Comparison of ENCODE assay signal across 8 cellular contexts in genomic region chr3:14948609-14949038, GRCh38. TPM values are rescaled to one million over a fixed set of nuclear protein-coding genes. Genes with fewer than 3 reads are reported as not detected.
DNase-seq lines count a peak whose midpoint lies in the region; ATAC-seq, FAIRE-seq and TF ChIP-seq lines count a peak whose summit lies in the region.

No MANE protein-coding gene starts in this region.

- H3K36me3 ChIP-seq in heart right ventricle: peaks cover 0 to 25% (median 17%) of the 10 kb centered on the region in 9 donors
- peaks cover 13% of the 10 kb centered on the region for H3K36me3 ChIP-seq in astrocyte (ENCODE audit: insufficient read depth, low read length)
- H3K36me3 ChIP-seq in aorta (ENCODE audit: control insufficient read depth in 1 of 2, insufficient read depth in 2 of 2, low read length in 1 of 2): no peaks in the 10 kb centered on the region

- H3K27ac Mint-ChIP-seq in astrocyte (ENCODE audit: unreplicated experiment) (peak overlapping the region; percentile 84), memory B cell (peak overlapping the region; percentile 100)

- peak overlapping the region; percentile 100 for H3K4me2 ChIP-seq in astrocyte (ENCODE audit: low read length)

- H3K27ac ChIP-seq in heart right ventricle (peak overlapping the region; percentile 42 to 100 (median 98)), astrocyte (ENCODE audit: low read depth, low read length) (peak overlapping the region; percentile 81), aorta (ENCODE audit: low read depth in 1 of 2, low read length in 2 of 2) (peak overlapping the region; percentile 38 to 72)

- H3K27me3 Mint-ChIP-seq in astrocyte (ENCODE audit: low read depth, unreplicated experiment): no peaks in the 10 kb centered on the region
- no peaks in the 10 kb centered on the region for H3K27me3 Mint-ChIP-seq in memory B cell

- H3K4me3 ChIP-seq in heart right ventricle (peak overlapping the region; percentile 26 to 96 (median 82)), astrocyte (ENCODE audit: insufficient read depth, low read depth, low read length) (peak overlapping the region; percentile 90), aorta (ENCODE audit: low read length in 2 of 2) (peak overlapping the region; percentile 60 to 96)

- no peaks in the 10 kb centered on the region for H3K9me3 Mint-ChIP-seq in astrocyte (ENCODE audit: unreplicated experiment)
- H3K9me3 Mint-ChIP-seq in memory B cell: no peaks in the 10 kb centered on the region

- H3K4me3 Mint-ChIP-seq in astrocyte (ENCODE audit: unreplicated experiment) (peak overlapping the region; percentile 95), memory B cell (peak overlapping the region; percentile 100)

- WGBS in heart right ventricle, 2 donors: 3 to 4% methylated on average over 21 to 26 of the region's 26 CpGs
- WGBS in aorta, 2 donors: 0 to 1% methylated on average over 24 to 26 of the region's 26 CpGs

- H3K36me3 Mint-ChIP-seq in astrocyte (ENCODE audit: low read depth, unreplicated experiment) (peaks cover 7% of the 10 kb centered on the region), memory B cell (peaks cover 9% of the 10 kb centered on the region)

- H3K4me1 ChIP-seq in heart right ventricle (peaks cover 11 to 55% (median 35%) of the 10 kb centered on the region in 9 donors), astrocyte (ENCODE audit: insufficient read depth, low read length) (peaks cover 14% of the 10 kb centered on the region), aorta (ENCODE audit: control insufficient read depth in 1 of 2, insufficient read depth in 2 of 2, low read length in 2 of 2) (peaks cover 0 to 9% of the 10 kb centered on the region in 2 donors)

- H2AFZ ChIP-seq in astrocyte (ENCODE audit: low read depth, low read length): peak overlapping the region; percentile 89

- FAIRE-seq in astrocyte (lab: Jason Lieb, UNC): no peak

- H3K9ac ChIP-seq in astrocyte (ENCODE audit: low read length): peak overlapping the region; percentile 90

- H3K79me2 ChIP-seq in astrocyte (ENCODE audit: insufficient read depth, low read length): peaks cover 86% of the 10 kb centered on the region

- TF ChIP-seq CTCF in heart right ventricle (IDR thresholded peaks at IDR 0.05): no peak
- TF ChIP-seq CTCF in astrocyte (IDR thresholded peaks at IDR 0.05; ENCODE audit: insufficient read depth, low read depth, low read length): no peak

- no peaks in the 10 kb centered on the region for H3K27me3 ChIP-seq in heart right ventricle
- H3K27me3 ChIP-seq in astrocyte (ENCODE audit: insufficient read depth, low read length): no peaks in the 10 kb centered on the region
- no peaks in the 10 kb centered on the region for H3K27me3 ChIP-seq in aorta (ENCODE audit: control insufficient read depth in 1 of 2, insufficient read depth in 2 of 2, low read length in 1 of 2)

- DNase-seq in heart right ventricle (no peak), left cardiac atrium (no peak), astrocyte (ENCODE audit: low read depth) (peak; percentile 9), memory B cell (ENCODE audit: low spot score in 2 of 2) (no peak), aorta (no peak), COLO668 (lab: John Stamatoyannopoulos, UW; ENCODE audit: unreplicated experiment) (no peak), NCI-H2029 (lab: John Stamatoyannopoulos, UW) (no peak), D341Med (ENCODE audit: low spot score) (no peak)

- intact Hi-C loops in heart right ventricle (cut with DNase I) (loop anchor here in 7 of 10 donors (5.0 to 10.0 kb wide), 4 partner anchors 66 to 149 kb away; partner anchors contain the start of genes MRPS25 (in 3 of the 7) and RBSN (in 1 of the 7)), left cardiac atrium (cut with DNase I) (no loop called here), aorta (cut with DNase I) (loop anchor here in 1 of 2 donors (10.0 kb wide), 1 partner anchor 256 kb away; the partner anchor contains the start of gene CAPN7)

- ATAC-seq in heart right ventricle (no peak), left cardiac atrium (no peak), memory B cell (ENCODE audit: low read depth) (no peak), aorta (ENCODE audit: low FRiP score) (no peak)

- peaks cover 6% of the 10 kb centered on the region for H3K4me1 Mint-ChIP-seq in astrocyte (ENCODE audit: low read depth, unreplicated experiment)
- peaks cover 28% of the 10 kb centered on the region for H3K4me1 Mint-ChIP-seq in memory B cell

- peaks cover 40% of the 10 kb centered on the region for H4K20me1 ChIP-seq in astrocyte (ENCODE audit: insufficient read depth, low read length)

- H3K9me3 ChIP-seq in heart right ventricle (no peaks in the 10 kb centered on the region), astrocyte (ENCODE audit: insufficient read depth, low read depth, low read length) (no peaks in the 10 kb centered on the region), aorta (ENCODE audit: control insufficient read depth, low read length) (no peaks in the 10 kb centered on the region)

RNA-seq across cellular contexts. Expression of gene NR2C2, which starts 1.2 kb away (rescaled TPM):
- total RNA-seq in heart right ventricle (10 to 100 TPM; 22.2 to 33.8 (median 27.6) TPM), left cardiac atrium (10 to 100 TPM; 28.5 to 29.1 TPM), astrocyte (36.3 and 38.7 TPM in 2 replicates), aorta (10 to 100 TPM; 51.8 to 55.7 TPM)
- polyA plus RNA-seq in heart right ventricle (1 to 10 TPM; 6.5 to 9.1 TPM), aorta (10 to 100 TPM in 1 of 2 donors, 1 to 10 TPM in 1; 4.3 to 13.0 TPM)

Comparison
In these comparisons a context has a peak if more than half of its experiments do, and no peak if none do; other contexts are left out.
1. intact Hi-C loops: an anchor here in heart right ventricle (5.0 to 10.0 kb wide); none called in left cardiac atrium.